ENCODE assay signal across 8 cellular contexts in the genomic region with DNA sequence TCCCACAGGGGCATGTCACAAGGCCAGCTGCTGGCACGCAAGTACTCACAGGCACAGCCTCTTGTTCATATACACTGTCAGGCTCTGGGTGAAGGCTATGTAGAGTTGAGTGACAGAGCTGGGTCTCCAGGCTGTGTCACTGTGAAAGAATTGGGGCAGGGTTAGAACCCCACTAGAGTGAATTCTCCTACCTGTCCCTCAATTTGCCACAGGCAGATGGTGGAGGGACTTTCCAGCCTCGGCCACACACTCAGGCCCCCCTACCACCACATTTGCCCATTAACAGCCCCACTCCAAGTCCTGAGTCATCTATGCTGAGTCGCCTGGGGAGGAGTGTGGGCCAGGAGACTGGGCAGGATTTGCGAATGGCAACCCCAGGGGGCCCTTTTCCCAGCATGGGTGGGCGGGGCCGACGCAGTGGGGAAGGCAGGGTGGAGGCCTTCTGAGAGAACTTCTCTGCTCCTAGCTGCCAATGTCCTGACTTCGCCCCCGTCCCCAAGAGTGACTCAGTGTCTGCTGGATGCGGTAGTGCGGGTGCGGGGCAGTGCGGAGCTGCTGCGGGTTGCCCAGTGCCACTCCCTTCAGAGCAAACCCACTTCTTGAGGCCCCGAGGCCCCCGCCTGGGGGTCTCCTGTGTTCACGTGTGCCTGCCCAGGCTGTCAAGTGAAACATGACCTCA. TPM values are rescaled to one million over a fixed set of nuclear protein-coding genes. Genes with fewer than 3 reads are reported as not detected.
A peak's percentile ranks its signal among the peaks of the same experiment; 100 is the strongest.
DNase-seq lines count a peak whose midpoint lies in the region; ATAC-seq and TF ChIP-seq lines count a peak whose summit lies in the region.

No MANE protein-coding gene starts in this region.

- DNase-seq in AG04450 (ENCODE audit: low read depth, low spot score) (no peak), GM06990 (ENCODE audit: extremely low read depth, insufficient read length) (peak; percentile 51), RWPE1 (ENCODE audit: low spot score) (peak; percentile 60), fibroblast of the conjunctiva (ENCODE audit: low read depth) (peak; percentile 72), skeletal muscle cell (ENCODE audit: low read depth) (peak; percentile 93), SK-N-DZ (ENCODE audit: low spot score) (no peak), activated gamma-delta T cell treated with Interleukin-2 at 50 U/mL for 16 hours (no peak)
- DNase-seq in effector memory CD8-positive, alpha-beta T cell, result no peak

- TF ChIP-seq CTCF in AG04450 (IDR thresholded peaks at IDR 0.05; ENCODE audit: low read depth, low read length) (no peak), GM06990 (IDR thresholded peaks at IDR 0.05; ENCODE audit: insufficient read depth, low read length, poor library complexity, severe bottlenecking) (no peak), RWPE1 (conservative IDR thresholded peaks at IDR 0.05; ENCODE audit: low read depth) (no peak)

- ATAC-seq in effector memory CD8-positive, alpha-beta T cell (replicated peaks), result no peak

- CTCF ChIA-PET in AG04450 (lab: Charles Lee) (interaction anchor here (0.6 to 2.1 kb wide), 5 partner anchors 21 to 113 kb away, joined by 3 to 10 read pairs (median 4); no protein-coding TSS in a partner anchor), RWPE1 (lab: Yijun Ruan, JAX) (interaction anchor here (0.5 to 4.2 kb wide), 4 partner anchors 15 to 988 kb away, joined by 3 to 40 read pairs (median 3); no protein-coding TSS in a partner anchor)

- H3K36me3 ChIP-seq in GM06990 (ENCODE audit: control insufficient read depth, insufficient read depth, low read length), result no peaks in the 10 kb centered on the region

- no peaks in the 10 kb centered on the region for H3K27me3 Mint-ChIP-seq in effector memory CD8-positive, alpha-beta T cell

- H3K9me3 Mint-ChIP-seq in effector memory CD8-positive, alpha-beta T cell, result no peaks in the 10 kb centered on the region

- H3K4me3 ChIP-seq in AG04450 (ENCODE audit: low read depth, low read length) (no peak overlapping the region), GM06990 (replicated peaks; ENCODE audit: low read depth, low read length) (no peak overlapping the region), skeletal muscle cell (ENCODE audit: low read depth, low read length) (no peak overlapping the region)

- H3K27me3 ChIP-seq in AG04450 (ENCODE audit: control insufficient read depth, insufficient read depth, low read length) (peaks cover 3% of the 10 kb centered on the region), GM06990 (replicated peaks; ENCODE audit: control insufficient read depth, insufficient read depth, low read length) (no peaks in the 10 kb centered on the region; the same call in 1 of the 2 replicates)

- peaks cover 19 to 26% of the 10 kb centered on the region in 2 donors for H3K4me1 Mint-ChIP-seq in effector memory CD8-positive, alpha-beta T cell (ENCODE audit: low read depth in 2 of 2)

- H3K36me3 Mint-ChIP-seq in effector memory CD8-positive, alpha-beta T cell (ENCODE audit: insufficient read depth), result peaks cover 23% of the 10 kb centered on the region

- H3K4me3 Mint-ChIP-seq in effector memory CD8-positive, alpha-beta T cell, result peak overlapping the region in 1 of 2 donors; percentile 86

- no peaks in the 10 kb centered on the region; the same call in 1 of the 2 replicates for H3K9me3 ChIP-seq in AG04450 (ENCODE audit: control insufficient read depth, insufficient read depth, low read length)

- peak overlapping the region; percentile 11 for H3K27ac ChIP-seq in AG04450 (ENCODE audit: low read depth, low read length)
- peak overlapping the region; percentile 4; the same call in 1 of the 2 replicates for H3K27ac ChIP-seq in RWPE1

- no peak overlapping the region for H3K27ac Mint-ChIP-seq in effector memory CD8-positive, alpha-beta T cell

- POLR2A ChIA-PET in AG04450 (lab: Yijun Ruan, JAX) (interaction anchor here (0.9 kb wide), 1 partner anchor 109 kb away, joined by 3 read pairs; no protein-coding TSS in a partner anchor), RWPE1 (lab: Yijun Ruan, JAX; ENCODE audit: low non-redundant PET) (no interaction called here)

RNA-seq across cellular contexts. Expression of gene PSD2, which starts 50.3 kb away (rescaled TPM):
- 0.05 TPM in 1 of 2 replicates, not detected in the other for polyA plus RNA-seq in AG04450 (2011; rRNA removed)
- 0.05 TPM in 1 of 2 replicates, not detected in the other for polyA minus RNA-seq in AG04450 (2011; rRNA and poly(A)+ RNA removed)
- 0.07 TPM in 1 of 2 replicates, not detected in the other for polyA plus RNA-seq in SK-N-DZ (2014; cell fraction: cytosol; rRNA removed)
- 0.06 and 1.4 TPM in 2 replicates for polyA plus RNA-seq in SK-N-DZ (2014; cell fraction: nucleus; rRNA removed)

Comparison
In these comparisons a context has a peak if more than half of its experiments do, and no peak if none do; other contexts are left out.
1. DNase-seq: peak in GM06990 (single experiment), RWPE1 (single experiment), fibroblast of the conjunctiva (single experiment) and skeletal muscle cell (single experiment); none in AG04450 (single experiment), SK-N-DZ (single experiment), activated gamma-delta T cell treated with Interleukin-2 at 50 U/mL for 16 hours (single experiment) and effector memory CD8-positive, alpha-beta T cell (0 of 3).